In genomic region chr3:25385807-25386512, GRCh38 we compare ENCODE assay signal across 25 cellular contexts. TPM values are rescaled to one million over a fixed set of nuclear protein-coding genes. Genes with fewer than 3 reads are reported as not detected.
DNase-seq lines count a peak whose midpoint lies in the region; ATAC-seq and TF ChIP-seq lines count a peak whose summit lies in the region.
"Had no signal": no experiment of that assay in that cellular context is flagged by ENCODE, and none has a peak within 500 bp of the region (broad histone marks: within the 10 kb centered on the region; RNA-seq: fewer than 3 reads in every experiment).

No MANE protein-coding gene starts in this region.

- H3K36me3 ChIP-seq in left ventricle myocardium inferior (no peaks in the 10 kb centered on the region), right atrium auricular region (no peaks in the 10 kb centered on the region), hepatocyte (replicated peaks; ENCODE audit: insufficient read depth, low read depth) (no peaks in the 10 kb centered on the region), osteoblast (ENCODE audit: insufficient read depth, low read length) (no peaks in the 10 kb centered on the region)
- H3K36me3 ChIP-seq: sigmoid colon, SJCRH30, stomach, tibial nerve had no signal

- no peaks in the 10 kb centered on the region for H3K79me2 ChIP-seq in hepatocyte
- no peaks in the 10 kb centered on the region for H3K79me2 ChIP-seq in osteoblast (ENCODE audit: insufficient read depth, low read length)

- peaks cover 23% of the 10 kb centered on the region for H3K4me1 ChIP-seq in left ventricle myocardium inferior
- peaks cover 0 to 5% of the 10 kb centered on the region in 2 donors for H3K4me1 ChIP-seq in right atrium auricular region
- peaks cover 4% of the 10 kb centered on the region for H3K4me1 ChIP-seq in hepatocyte (ENCODE audit: insufficient read depth)
- no peaks in the 10 kb centered on the region for H3K4me1 ChIP-seq in osteoblast (ENCODE audit: insufficient read depth, low read length)
- H3K4me1 ChIP-seq: A549, sigmoid colon, SJCRH30, stomach had no signal

- H3K4me3 ChIP-seq in left ventricle myocardium inferior = peak overlapping the region; percentile 25
- H3K4me3 ChIP-seq in right atrium auricular region = no peak overlapping the region
- no peak overlapping the region for H3K4me3 ChIP-seq in hepatocyte
- no peak overlapping the region for H3K4me3 ChIP-seq in osteoblast (ENCODE audit: insufficient read depth, low read length)
- H3K4me3 ChIP-seq: A549, PC-9, sigmoid colon, SJCRH30, stomach, tibial nerve had no signal

- intact Hi-C loops in left ventricle myocardium inferior (cut with micrococcal nuclease) = no loop called here

- H3K4me2 ChIP-seq in hepatocyte (peak overlapping the region; percentile 48), osteoblast (ENCODE audit: insufficient read depth, low read length) (no peak overlapping the region)
- H3K4me2 ChIP-seq: A549, PC-9 had no signal

- no peak for TF ChIP-seq CTCF in left ventricle myocardium inferior (IDR thresholded peaks at IDR 0.05; ENCODE audit: borderline replicate concordance)
- TF ChIP-seq CTCF in right atrium auricular region (IDR thresholded peaks at IDR 0.05) = no peak
- no peak for TF ChIP-seq CTCF in hepatocyte (IDR thresholded peaks at IDR 0.05; ENCODE audit: poor library complexity)
- no peak for TF ChIP-seq CTCF in osteoblast (IDR thresholded peaks at IDR 0.05; ENCODE audit: extremely low read depth, low read depth, low read length)
- no peak for TF ChIP-seq CTCF in GM13976 (IDR thresholded peaks at IDR 0.05; ENCODE audit: borderline replicate concordance, control extremely low read depth, extremely low read depth, insufficient read depth, missing control alignments)

- DNase-seq in left ventricle myocardium inferior (no peak), right atrium auricular region (ENCODE audit: low spot score) (no peak), hepatocyte (ENCODE audit: low spot score) (peak; percentile 50), osteoblast (ENCODE audit: insufficient read length, low spot score, missing footprints) (peak; percentile 22), epidermal melanocyte (ENCODE audit: insufficient read length, low spot score) (no peak), T-helper 17 cell (no peak), GM13976 (ENCODE audit: low spot score) (no peak), pons (ENCODE audit: low spot score) (no peak)
- DNase-seq: activated CD8-positive, alpha-beta T cell treated with anti-CD3 and anti-CD28 coated beads for 36 hours; activated gamma-delta T cell; activated naive CD8-positive, alpha-beta T cell treated with anti-CD3 and anti-CD28 coated beads, Interleukin-2, amount 50 U/mL, for 24 hours; effector CD8-positive, alpha-beta T cell; foreskin melanocyte; GF-D8; MV-4-11; NCI-H510A; NK-92 treated with Interleukin-12 subunit alpha and Interleukin-12 subunit beta, amount 100 ng/mL, for 24 hours; PC-9; sigmoid colon; SJCRH30; stimulated activated CD8-positive, alpha-beta memory T cell treated with anti-CD3 and anti-CD28 coated beads, Interleukin-4, amount 100 ng/mL, for 48 hours; stomach had no signal

- in situ Hi-C loops in GM13976 (cut with MboI; ENCODE audit: low sequenced_read_pairs, unreplicated experiment) = no loop called here

- H3K4me1 Mint-ChIP-seq in T-helper 17 cell = no peaks in the 10 kb centered on the region
- H3K4me1 Mint-ChIP-seq: activated naive CD8-positive, alpha-beta T cell treated with anti-CD3 and anti-CD28 coated beads, Interleukin-2, amount 50 U/mL, for 24 hours had no signal

- H4K20me1 ChIP-seq in hepatocyte (ENCODE audit: insufficient read depth, poor library complexity, severe bottlenecking) (no peaks in the 10 kb centered on the region), osteoblast (ENCODE audit: insufficient read depth, low read length) (no peaks in the 10 kb centered on the region)

- peak overlapping the region; percentile 72 for H3K27ac ChIP-seq in left ventricle myocardium inferior (replicated peaks)
- H3K27ac ChIP-seq in right atrium auricular region = no peak overlapping the region
- H3K27ac ChIP-seq in hepatocyte = peak overlapping the region; percentile 53
- no peak overlapping the region for H3K27ac ChIP-seq in osteoblast (ENCODE audit: low read depth, low read length)
- H3K27ac ChIP-seq: A549, PC-9, SJCRH30, stomach had no signal

- H3K27me3 ChIP-seq in left ventricle myocardium inferior (ENCODE audit: low read depth) = no peaks in the 10 kb centered on the region
- H3K27me3 ChIP-seq in right atrium auricular region = no peaks in the 10 kb centered on the region
- H3K27me3 ChIP-seq in hepatocyte = no peaks in the 10 kb centered on the region
- H3K27me3 ChIP-seq in osteoblast (ENCODE audit: insufficient read depth, low read length) = no peaks in the 10 kb centered on the region
- H3K27me3 ChIP-seq: sigmoid colon, SJCRH30, stomach, tibial nerve had no signal

- ATAC-seq in T-helper 17 cell = no peak
- ATAC-seq: A549; activated CD4-positive, CD25-positive, alpha-beta regulatory T cell treated with anti-CD3 and anti-CD28 coated beads, Interleukin-2, amount 50 U/mL, for 24 hours; activated CD8-positive, alpha-beta T cell treated with anti-CD3 and anti-CD28 coated beads for 36 hours; activated naive CD8-positive, alpha-beta T cell treated with anti-CD3 and anti-CD28 coated beads, Interleukin-2, amount 50 U/mL, for 24 hours had no signal

- no peaks in the 10 kb centered on the region for H3K9me2 ChIP-seq in hepatocyte (replicated peaks; ENCODE audit: insufficient read depth)

- H3K9me3 ChIP-seq in left ventricle myocardium inferior (replicated peaks) = peaks cover under 1% of the 10 kb centered on the region
- no peaks in the 10 kb centered on the region for H3K9me3 ChIP-seq in right atrium auricular region
- H3K9me3 ChIP-seq in hepatocyte (ENCODE audit: low read depth) = no peaks in the 10 kb centered on the region
- H3K9me3 ChIP-seq in osteoblast (ENCODE audit: low read depth, low read length) = no peaks in the 10 kb centered on the region
- H3K9me3 ChIP-seq in T-helper 17 cell (ENCODE audit: control insufficient read depth, low read length, poor library complexity, severe bottlenecking) = no peaks in the 10 kb centered on the region
- H3K9me3 ChIP-seq: A549, sigmoid colon, SJCRH30, stomach had no signal

- 55% methylated on average over 9 of the region's 9 CpGs for WGBS in hepatocyte (ENCODE audit: low lambda C conversion rate, missing lambda C conversion rate)

- no peak overlapping the region for H3K4me3 Mint-ChIP-seq in T-helper 17 cell
- H3K4me3 Mint-ChIP-seq: activated CD8-positive, alpha-beta T cell treated with anti-CD3 and anti-CD28 coated beads for 36 hours; activated naive CD8-positive, alpha-beta T cell treated with anti-CD3 and anti-CD28 coated beads, Interleukin-2, amount 50 U/mL, for 24 hours had no signal

- H2AFZ ChIP-seq in hepatocyte (peak overlapping the region; percentile 29), osteoblast (ENCODE audit: low read length) (no peak overlapping the region)
- H2AFZ ChIP-seq: PC-9 had no signal

- no peaks in the 10 kb centered on the region for H3K27me3 Mint-ChIP-seq in T-helper 17 cell
- H3K27me3 Mint-ChIP-seq: activated naive CD8-positive, alpha-beta T cell treated with anti-CD3 and anti-CD28 coated beads, Interleukin-2, amount 50 U/mL, for 24 hours had no signal

- H3K27ac Mint-ChIP-seq in T-helper 17 cell = no peak overlapping the region
- H3K27ac Mint-ChIP-seq: activated CD8-positive, alpha-beta T cell treated with anti-CD3 and anti-CD28 coated beads for 36 hours; activated naive CD8-positive, alpha-beta T cell treated with anti-CD3 and anti-CD28 coated beads, Interleukin-2, amount 50 U/mL, for 24 hours had no signal

- no peaks in the 10 kb centered on the region for H3K36me3 Mint-ChIP-seq in T-helper 17 cell (ENCODE audit: low read depth)

RNA-seq across cellular contexts. Expression of gene RARB, which starts 42.1 kb away (rescaled TPM):
- total RNA-seq in left ventricle myocardium inferior = 15.6 TPM
- 10 to 100 TPM; 15.2 to 22.8 TPM for total RNA-seq in right atrium auricular region
- 30.7 and 33.0 TPM in 2 replicates for total RNA-seq in hepatocyte
- polyA plus RNA-seq in hepatocyte = 20.2 and 22.2 TPM in 2 replicates
- total RNA-seq in osteoblast = 4.1 and 7.6 TPM in 2 replicates
- not detected for total RNA-seq in T-helper 17 cell
- total RNA-seq: activated CD8-positive, alpha-beta T cell treated with anti-CD3 and anti-CD28 coated beads for 36 hours had no signal

Comparison
In these comparisons a context has a peak if more than half of its experiments do, and no peak if none do; other contexts are left out.
1. H3K27ac ChIP-seq: peak in left ventricle myocardium inferior (single experiment) and hepatocyte (single experiment); none in right atrium auricular region (0 of 2) and osteoblast (single experiment).
2. DNase-seq: peak in hepatocyte (single experiment) and osteoblast (single experiment); none in left ventricle myocardium inferior (single experiment), right atrium auricular region (single experiment), epidermal melanocyte (single experiment), T-helper 17 cell (0 of 3), GM13976 (single experiment) and pons (single experiment).